Comparison of ENCODE assay signal across 1 cellular context in genomic region chr17:1112875-1113274, GRCh38.
TF ChIP-seq lines count a peak whose summit lies in the region.

No MANE protein-coding gene starts in this region.

TF ChIP-seq in H1, 55 proteins besides CTCF, POLR2A, EP300 and RAD21:
- TF ChIP-seq, protein P1, sequence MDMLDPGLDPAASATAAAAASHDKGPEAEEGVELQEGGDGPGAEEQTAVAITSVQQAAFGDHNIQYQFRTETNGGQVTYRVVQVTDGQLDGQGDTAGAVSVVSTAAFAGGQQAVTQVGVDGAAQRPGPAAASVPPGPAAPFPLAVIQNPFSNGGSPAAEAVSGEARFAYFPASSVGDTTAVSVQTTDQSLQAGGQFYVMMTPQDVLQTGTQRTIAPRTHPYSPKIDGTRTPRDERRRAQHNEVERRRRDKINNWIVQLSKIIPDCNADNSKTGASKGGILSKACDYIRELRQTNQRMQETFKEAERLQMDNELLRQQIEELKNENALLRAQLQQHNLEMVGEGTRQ (IDR thresholded peaks at IDR 0.05; ENCODE audit: low read length) = 0 out of 2 replicates have a peak, but pooled peaks have one; percentile 18
- TF ChIP-seq SIX5 (IDR thresholded peaks at IDR 0.05; ENCODE audit: low read depth, low read length) = no peak
- no peak for TF ChIP-seq ATF2 (IDR thresholded peaks at IDR 0.05; ENCODE audit: low read length)
- TF ChIP-seq BACH1 (IDR thresholded peaks at IDR 0.05; ENCODE audit: low read length) = no peak
- TF ChIP-seq HDAC2 (IDR thresholded peaks at IDR 0.05; ENCODE audit: borderline replicate concordance in 1 of 2, low read depth in 2 of 2, low read length in 2 of 2) = no peak
- no peak for TF ChIP-seq YY1 (IDR thresholded peaks at IDR 0.05; ENCODE audit: low read depth, low read length)
- no peak for TF ChIP-seq BCL11A (IDR thresholded peaks at IDR 0.05; ENCODE audit: low read depth in 2 of 2, low read length in 2 of 2)
- TF ChIP-seq, protein P2, sequence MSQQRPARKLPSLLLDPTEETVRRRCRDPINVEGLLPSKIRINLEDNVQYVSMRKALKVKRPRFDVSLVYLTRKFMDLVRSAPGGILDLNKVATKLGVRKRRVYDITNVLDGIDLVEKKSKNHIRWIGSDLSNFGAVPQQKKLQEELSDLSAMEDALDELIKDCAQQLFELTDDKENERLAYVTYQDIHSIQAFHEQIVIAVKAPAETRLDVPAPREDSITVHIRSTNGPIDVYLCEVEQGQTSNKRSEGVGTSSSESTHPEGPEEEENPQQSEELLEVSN (IDR thresholded peaks at IDR 0.05) = peak; percentile 69
- TF ChIP-seq MAX (IDR thresholded peaks at IDR 0.05) = peak; percentile 77
- TF ChIP-seq POU5F1 (IDR thresholded peaks at IDR 0.05; ENCODE audit: low read depth, low read length) = no peak
- TF ChIP-seq SAP30 (IDR thresholded peaks at IDR 0.05; ENCODE audit: insufficient read depth, insufficient replicate concordance, low read length) = no peak
- TF ChIP-seq SP1 (IDR thresholded peaks at IDR 0.05; ENCODE audit: low read depth, low read length) = peak; percentile 85
- no peak for TF ChIP-seq BRCA1 (IDR thresholded peaks at IDR 0.05; ENCODE audit: low read depth, low read length)
- TF ChIP-seq, protein P3, sequence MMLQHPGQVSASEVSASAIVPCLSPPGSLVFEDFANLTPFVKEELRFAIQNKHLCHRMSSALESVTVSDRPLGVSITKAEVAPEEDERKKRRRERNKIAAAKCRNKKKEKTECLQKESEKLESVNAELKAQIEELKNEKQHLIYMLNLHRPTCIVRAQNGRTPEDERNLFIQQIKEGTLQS (IDR thresholded peaks at IDR 0.05; ENCODE audit: insufficient read depth, low read depth, low read length) = no peak
- TF ChIP-seq RBBP5 (IDR thresholded peaks at IDR 0.05; ENCODE audit: borderline replicate concordance, low read depth, low read length) = no peak
